In genomic region chr1:8736927-8737326, GRCh38 we compare ENCODE assay signal across 15 cellular contexts.
"Had no signal": no experiment of that assay in that cellular context is flagged by ENCODE, and none has a peak within 500 bp of the region (broad histone marks: within the 10 kb centered on the region; RNA-seq: fewer than 3 reads in every experiment).

No MANE protein-coding gene starts in this region.

- H3K4me1 Mint-ChIP-seq: activated T-helper 17 cell treated with anti-CD3 and anti-CD28 coated beads, Interleukin-2, amount 50 U/mL, for 72 hours had no signal

- H3K4me3 Mint-ChIP-seq: activated naive CD4-positive, alpha-beta T cell treated with anti-CD3 and anti-CD28 coated beads for 36 hours; activated naive CD8-positive, alpha-beta T cell treated with anti-CD3 and anti-CD28 coated beads, Interleukin-2, amount 50 U/mL, for 24 hours; activated T-helper 17 cell treated with anti-CD3 and anti-CD28 coated beads, Interleukin-2, amount 50 U/mL, for 72 hours; endodermal cell; T-helper 2 cell treated with Interferon-gamma antibody and Interleukin-4, amounts not matched to agents 5 μg/mL and 100 μg/mL, for 36 hours had no signal

- H3K27ac Mint-ChIP-seq: activated naive CD4-positive, alpha-beta T cell treated with anti-CD3 and anti-CD28 coated beads for 36 hours; activated naive CD8-positive, alpha-beta T cell treated with anti-CD3 and anti-CD28 coated beads, Interleukin-2, amount 50 U/mL, for 24 hours; activated T-helper 17 cell treated with anti-CD3 and anti-CD28 coated beads, Interleukin-2, amount 50 U/mL, for 72 hours; endodermal cell; progenitor cell of endocrine pancreas; T-helper 2 cell treated with Interferon-gamma antibody and Interleukin-4, amounts not matched to agents 5 μg/mL and 100 μg/mL, for 36 hours had no signal

- H3K4me3 ChIP-seq: dorsolateral prefrontal cortex had no signal

- H3K27me3 ChIP-seq: dorsolateral prefrontal cortex had no signal

- DNase-seq: activated naive CD4-positive, alpha-beta T cell treated with anti-CD3 and anti-CD28 coated beads for 36 hours; activated naive CD8-positive, alpha-beta T cell treated with anti-CD3 and anti-CD28 coated beads, Interleukin-2, amount 50 U/mL, for 24 hours; dorsolateral prefrontal cortex; endodermal cell; islet precursor cell; mesendoderm; stimulated activated CD4-positive, alpha-beta T cell treated with anti-CD3 and anti-CD28 coated beads, Interleukin-12 subunit alpha, Interleukin-12 subunit beta, amount 100 ng/mL, for 4 hours; stimulated activated CD4-positive, alpha-beta T cell treated with anti-CD3 and anti-CD28 coated beads, Interleukin-2, amount 100 ng/mL, for 24 hours had no signal

- FAIRE-seq: astrocyte, urothelium cell line had no signal

- ATAC-seq: activated CD4-positive, CD25-positive, alpha-beta regulatory T cell treated with anti-CD3 and anti-CD28 coated beads, Interleukin-2, amount 50 U/mL, for 24 hours; activated naive CD8-positive, alpha-beta T cell treated with anti-CD3 and anti-CD28 coated beads, Interleukin-2, amount 50 U/mL, for 24 hours; activated T-helper 17 cell treated with anti-CD3 and anti-CD28 coated beads, Interleukin-2, amount 50 U/mL, for 72 hours; sciatic nerve had no signal

- H3K27me3 Mint-ChIP-seq: activated naive CD8-positive, alpha-beta T cell treated with anti-CD3 and anti-CD28 coated beads, Interleukin-2, amount 50 U/mL, for 24 hours; activated T-helper 17 cell treated with anti-CD3 and anti-CD28 coated beads, Interleukin-2, amount 50 U/mL, for 72 hours; progenitor cell of endocrine pancreas had no signal
